Comparison of ENCODE assay signal across 14 cellular contexts in the genomic region with DNA sequence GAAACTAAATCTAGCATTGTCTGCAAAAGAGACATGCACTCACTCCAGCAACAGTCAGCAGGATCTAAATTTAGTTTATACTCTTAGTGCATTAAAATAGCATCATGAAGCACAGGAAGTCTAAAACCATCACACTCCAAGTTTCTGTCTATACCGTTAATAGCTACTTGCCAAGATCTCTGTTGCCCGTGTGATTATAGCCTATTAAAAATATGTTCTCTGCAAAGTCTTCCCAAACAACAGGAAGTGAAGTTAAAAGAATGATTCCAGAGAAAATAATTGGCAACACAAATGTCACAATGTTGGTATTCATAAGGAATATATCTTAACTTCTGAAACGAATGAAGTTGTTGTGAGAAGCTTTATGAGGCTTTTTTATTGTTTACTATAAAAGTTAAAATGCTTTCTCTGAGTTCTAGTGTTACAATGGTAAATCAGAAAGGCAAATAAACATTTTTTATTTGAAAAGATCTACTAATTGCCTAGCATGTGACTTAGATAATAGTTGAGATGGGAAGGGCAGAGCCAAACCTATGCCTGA.
DNase-seq lines count a peak whose midpoint lies in the region; ATAC-seq and TF ChIP-seq lines count a peak whose summit lies in the region.
"Had no signal": no experiment of that assay in that cellular context is flagged by ENCODE, and none has a peak within 500 bp of the region (broad histone marks: within the 10 kb centered on the region; RNA-seq: fewer than 3 reads in every experiment).

No MANE protein-coding gene starts in this region.

- DNase-seq in AG09309 (ENCODE audit: low read depth) = peak; percentile 40
- DNase-seq in left kidney (ENCODE audit: low read depth, low spot score) = peak; percentile 38
- DNase-seq in H9 = no peak
- DNase-seq in OCI-M2 (lab: John Stamatoyannopoulos, UW; ENCODE audit: unreplicated experiment) = no peak
- DNase-seq in NCI-H1694 treated with DMSO at 0.1 percent for 48 hours (lab: John Stamatoyannopoulos, UW) = no peak
- DNase-seq: activated CD4-positive, alpha-beta T cell treated with anti-CD3 and anti-CD28 coated beads for 48 hours; AML-193; cortex of kidney; mesendoderm; NCI-H2171 treated with DMSO at 0.1 percent for 48 hours had no signal

- CTCF ChIA-PET in HEK293 (lab: Yijun Ruan, JAX) = interaction anchor here (0.6 kb wide), 1 partner anchor 14 kb away, joined by 3 read pairs; no protein-coding TSS in a partner anchor

- no peak overlapping the region for H3T11ph ChIP-seq in H9 (ENCODE audit: low read length)

- H4K20me1 ChIP-seq in H9 (ENCODE audit: control insufficient read depth, insufficient read depth, insufficient read length) = no peaks in the 10 kb centered on the region

- H3K79me1 ChIP-seq in H9 (ENCODE audit: insufficient read depth, low read depth, low read length, poor library complexity, severe bottlenecking) = no peaks in the 10 kb centered on the region

- no peak overlapping the region for H3K9ac ChIP-seq in H9 (ENCODE audit: extremely low read depth, insufficient read length, low read length)

- H3K27me3 Mint-ChIP-seq in H9 (ENCODE audit: low read depth) = no peaks in the 10 kb centered on the region

- no peaks in the 10 kb centered on the region for H3K36me3 ChIP-seq in HEK293 (ENCODE audit: control insufficient read depth in 2 of 2, insufficient read depth in 1 of 2, low read length in 2 of 2)
- H3K36me3 ChIP-seq: SJSA1 had no signal

- no peak overlapping the region for H2BK20ac ChIP-seq in H9 (ENCODE audit: low read depth, low read length, poor library complexity, severe bottlenecking)

- H3K23ac ChIP-seq in H9 (ENCODE audit: insufficient read length, low read depth, low read length) = no peak overlapping the region

- no peak overlapping the region for H2BK12ac ChIP-seq in H9 (ENCODE audit: insufficient read length, low read depth, low read length)

- no peak overlapping the region for H2BK15ac ChIP-seq in H9 (ENCODE audit: low read depth, low read length)

- H3K18ac ChIP-seq in H9 (ENCODE audit: insufficient read length, low read depth, low read length) = no peak overlapping the region

- no peak overlapping the region for H3K4me2 ChIP-seq in H9 (ENCODE audit: insufficient read depth, insufficient read length, low read length)

- H4K5ac ChIP-seq in H9 (ENCODE audit: insufficient read length, low read depth, low read length) = no peak overlapping the region

- peaks cover 7% of the 10 kb centered on the region for H3K4me1 ChIP-seq in HEK293 (ENCODE audit: control insufficient read depth, insufficient read depth, low read length)
- no peaks in the 10 kb centered on the region for H3K4me1 ChIP-seq in H9 (ENCODE audit: insufficient read depth, low read length)
- H3K4me1 ChIP-seq: SJSA1 had no signal

- H3K14ac ChIP-seq in H9 (ENCODE audit: insufficient read depth, low read length) = no peak overlapping the region

- H2BK5ac ChIP-seq in H9 (ENCODE audit: insufficient read length, low read length) = no peak overlapping the region

- H4K91ac ChIP-seq in H9 (ENCODE audit: insufficient read length, low read depth, low read length) = no peak overlapping the region

- H3K79me2 ChIP-seq in H9 (ENCODE audit: insufficient read depth, low read length) = no peaks in the 10 kb centered on the region

- WGBS in H9 (ENCODE audit: extremely low coverage, insufficient read length, low lambda C conversion rate) = no CpG with 5 or more reads among the region's 3 CpGs

- H3K56ac ChIP-seq in H9 (ENCODE audit: insufficient read length, low read depth, low read length) = no peak overlapping the region

- no peak overlapping the region for H2AFZ ChIP-seq in H9 (ENCODE audit: low read length)

- H2BK120ac ChIP-seq in H9 (ENCODE audit: low read depth, low read length, poor library complexity, severe bottlenecking) = no peak overlapping the region

- H3K27me3 ChIP-seq in H9 (ENCODE audit: insufficient read depth, low read length) = no peaks in the 10 kb centered on the region
- H3K27me3 ChIP-seq: SJSA1 had no signal

- peak; percentile 97 for ATAC-seq in SK-N-SH treated with all-trans-retinoic acid at 6 μM for 48 hours
- no peak for ATAC-seq in HG02678 (IDR thresholded peaks at IDR 0.05; ENCODE audit: unreplicated experiment)

- no peak overlapping the region for H3K4me3 Mint-ChIP-seq in H9

- no peak overlapping the region for H3K4ac ChIP-seq in H9 (ENCODE audit: low read depth, low read length)

- H3K9me3 Mint-ChIP-seq in H9 = no peaks in the 10 kb centered on the region

- POLR2A ChIA-PET in HEK293 (lab: Yijun Ruan, JAX) = interaction anchor here (0.6 kb wide), 1 partner anchor 45 kb away, joined by 3 read pairs; no protein-coding TSS in a partner anchor

- no peak overlapping the region for H3K27ac Mint-ChIP-seq in H9

- H3K27ac ChIP-seq in HEK293 (ENCODE audit: extremely low read depth, low read depth, low read length) (no peak overlapping the region), H9 (ENCODE audit: insufficient read length, low read depth, low read length) (no peak overlapping the region)
- H3K27ac ChIP-seq: SJSA1 had no signal

- no peak for TF ChIP-seq CTCF in AG09309 (IDR thresholded peaks at IDR 0.05; ENCODE audit: control insufficient read depth, insufficient read depth, low read depth, low read length, missing control alignments)
- TF ChIP-seq CTCF in HEK293 (tag by site-specific recombination; IDR thresholded peaks at IDR 0.05) = no peak
- TF ChIP-seq CTCF in H9 (conservative IDR thresholded peaks at IDR 0.05) = no peak

- H3K9me3 ChIP-seq in HEK293 (ENCODE audit: control insufficient read depth, insufficient read depth, low read depth, low read length) (no peaks in the 10 kb centered on the region), H9 (ENCODE audit: control insufficient read depth, low read depth, low read length) (no peaks in the 10 kb centered on the region)
- H3K9me3 ChIP-seq: SJSA1 had no signal

- H2AK5ac ChIP-seq in H9 (ENCODE audit: insufficient read length, low read length) = no peak overlapping the region

- H4K8ac ChIP-seq in H9 (replicated peaks; ENCODE audit: insufficient read length, low read depth, low read length) = no peak overlapping the region

- H3K36me3 Mint-ChIP-seq in H9 (ENCODE audit: insufficient read depth in 1 of 3, low read depth in 3 of 3) = no peaks in the 10 kb centered on the region

- H3K23me2 ChIP-seq in H9 (ENCODE audit: insufficient read length, low read depth, low read length, poor library complexity, severe bottlenecking) = no peaks in the 10 kb centered on the region

- H3K4me3 ChIP-seq in AG09309 (ENCODE audit: control insufficient read depth, low read depth, low read length) (no peak overlapping the region), HEK293 (ENCODE audit: low read depth, low read length) (no peak overlapping the region)
- H3K4me3 ChIP-seq: SJSA1 had no signal

- H3K4me1 Mint-ChIP-seq in H9 = no peaks in the 10 kb centered on the region

TF ChIP-seq in HEK293, 187 proteins besides CTCF, POLR2A, EP300 and RAD21 (continues in another document):
- TF ChIP-seq, protein P1, sequence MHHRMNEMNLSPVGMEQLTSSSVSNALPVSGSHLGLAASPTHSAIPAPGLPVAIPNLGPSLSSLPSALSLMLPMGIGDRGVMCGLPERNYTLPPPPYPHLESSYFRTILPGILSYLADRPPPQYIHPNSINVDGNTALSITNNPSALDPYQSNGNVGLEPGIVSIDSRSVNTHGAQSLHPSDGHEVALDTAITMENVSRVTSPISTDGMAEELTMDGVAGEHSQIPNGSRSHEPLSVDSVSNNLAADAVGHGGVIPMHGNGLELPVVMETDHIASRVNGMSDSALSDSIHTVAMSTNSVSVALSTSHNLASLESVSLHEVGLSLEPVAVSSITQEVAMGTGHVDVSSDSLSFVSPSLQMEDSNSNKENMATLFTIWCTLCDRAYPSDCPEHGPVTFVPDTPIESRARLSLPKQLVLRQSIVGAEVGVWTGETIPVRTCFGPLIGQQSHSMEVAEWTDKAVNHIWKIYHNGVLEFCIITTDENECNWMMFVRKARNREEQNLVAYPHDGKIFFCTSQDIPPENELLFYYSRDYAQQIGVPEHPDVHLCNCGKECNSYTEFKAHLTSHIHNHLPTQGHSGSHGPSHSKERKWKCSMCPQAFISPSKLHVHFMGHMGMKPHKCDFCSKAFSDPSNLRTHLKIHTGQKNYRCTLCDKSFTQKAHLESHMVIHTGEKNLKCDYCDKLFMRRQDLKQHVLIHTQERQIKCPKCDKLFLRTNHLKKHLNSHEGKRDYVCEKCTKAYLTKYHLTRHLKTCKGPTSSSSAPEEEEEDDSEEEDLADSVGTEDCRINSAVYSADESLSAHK (tag by site-specific recombination; IDR thresholded peaks at IDR 0.05) = 0 out of 2 replicates have a peak, but pooled peaks have one; percentile 23

TF ChIP-seq in SK-N-SH treated with all-trans-retinoic acid at 6 μM for 48 hours, 23 proteins besides CTCF, POLR2A, EP300 and RAD21 (continues in another document):
- TF ChIP-seq BACH2 (CRISPR knock-in tag; IDR thresholded peaks at IDR 0.05; ENCODE audit: borderline replicate concordance) = no peak
- TF ChIP-seq ISL1 (CRISPR knock-in tag; IDR thresholded peaks at IDR 0.05) = no peak
- TF ChIP-seq, protein P2, sequence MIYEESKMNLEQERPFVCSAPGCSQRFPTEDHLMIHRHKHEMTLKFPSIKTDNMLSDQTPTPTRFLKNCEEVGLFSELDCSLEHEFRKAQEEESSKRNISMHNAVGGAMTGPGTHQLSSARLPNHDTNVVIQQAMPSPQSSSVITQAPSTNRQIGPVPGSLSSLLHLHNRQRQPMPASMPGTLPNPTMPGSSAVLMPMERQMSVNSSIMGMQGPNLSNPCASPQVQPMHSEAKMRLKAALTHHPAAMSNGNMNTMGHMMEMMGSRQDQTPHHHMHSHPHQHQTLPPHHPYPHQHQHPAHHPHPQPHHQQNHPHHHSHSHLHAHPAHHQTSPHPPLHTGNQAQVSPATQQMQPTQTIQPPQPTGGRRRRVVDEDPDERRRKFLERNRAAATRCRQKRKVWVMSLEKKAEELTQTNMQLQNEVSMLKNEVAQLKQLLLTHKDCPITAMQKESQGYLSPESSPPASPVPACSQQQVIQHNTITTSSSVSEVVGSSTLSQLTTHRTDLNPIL (CRISPR knock-in tag; IDR thresholded peaks at IDR 0.05; ENCODE audit: low read depth) = no peak
- TF ChIP-seq, protein P3, sequence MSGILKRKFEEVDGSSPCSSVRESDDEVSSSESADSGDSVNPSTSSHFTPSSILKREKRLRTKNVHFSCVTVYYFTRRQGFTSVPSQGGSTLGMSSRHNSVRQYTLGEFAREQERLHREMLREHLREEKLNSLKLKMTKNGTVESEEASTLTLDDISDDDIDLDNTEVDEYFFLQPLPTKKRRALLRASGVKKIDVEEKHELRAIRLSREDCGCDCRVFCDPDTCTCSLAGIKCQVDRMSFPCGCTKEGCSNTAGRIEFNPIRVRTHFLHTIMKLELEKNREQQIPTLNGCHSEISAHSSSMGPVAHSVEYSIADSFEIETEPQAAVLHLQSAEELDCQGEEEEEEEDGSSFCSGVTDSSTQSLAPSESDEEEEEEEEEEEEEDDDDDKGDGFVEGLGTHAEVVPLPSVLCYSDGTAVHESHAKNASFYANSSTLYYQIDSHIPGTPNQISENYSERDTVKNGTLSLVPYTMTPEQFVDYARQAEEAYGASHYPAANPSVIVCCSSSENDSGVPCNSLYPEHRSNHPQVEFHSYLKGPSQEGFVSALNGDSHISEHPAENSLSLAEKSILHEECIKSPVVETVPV (CRISPR knock-in tag; IDR thresholded peaks at IDR 0.05) = no peak
- TF ChIP-seq CSDC2 (CRISPR knock-in tag; IDR thresholded peaks at IDR 0.05) = no peak
- TF ChIP-seq ZC3H10 (CRISPR knock-in tag; IDR thresholded peaks at IDR 0.05) = no peak
- TF ChIP-seq RARB (CRISPR knock-in tag; IDR thresholded peaks at IDR 0.05) = no peak

Comparison
In these comparisons a context has a peak if more than half of its experiments do, and no peak if none do; other contexts are left out.
1. DNase-seq: peak in AG09309 (single experiment) and left kidney (single experiment); none in H9 (single experiment), OCI-M2 (single experiment) and NCI-H1694 treated with DMSO at 0.1 percent for 48 hours (single experiment).